Comparison of ENCODE assay signal across 2 cellular contexts in genomic region chr17:49575524-49576120, GRCh38.
TF ChIP-seq lines count a peak whose summit lies in the region.

Gene NXPH3 (plus strand): TSS chr17:49575871. CDS start chr17:49576220, 349 bp downstream.

TF ChIP-seq in WTC11, 78 proteins besides CTCF, POLR2A, EP300 and RAD21 (continued from another document and continues in another):
- TF ChIP-seq ZBTB43 (CRISPR knock-in tag; IDR thresholded peaks at IDR 0.05) (no peak), ZNF317 (CRISPR knock-in tag; IDR thresholded peaks at IDR 0.05; ENCODE audit: borderline replicate concordance, low read depth) (no peak), TEAD4 (CRISPR knock-in tag; IDR thresholded peaks at IDR 0.05) (no peak), ATF1 (CRISPR knock-in tag; IDR thresholded peaks at IDR 0.05) (no peak), AR (CRISPR knock-in tag; IDR thresholded peaks at IDR 0.05) (no peak), ETV6 (CRISPR knock-in tag; IDR thresholded peaks at IDR 0.05) (no peak), NFATC4 (CRISPR knock-in tag; IDR thresholded peaks at IDR 0.05) (no peak), ESRRA (CRISPR knock-in tag; IDR thresholded peaks at IDR 0.05; ENCODE audit: borderline replicate concordance) (no peak), STAT6 (CRISPR knock-in tag; conservative IDR thresholded peaks at IDR 0.05; ENCODE audit: low read depth) (no peak), ZMAT4 (CRISPR knock-in tag; IDR thresholded peaks at IDR 0.05) (no peak), PRRX2 (CRISPR knock-in tag; IDR thresholded peaks at IDR 0.05) (0 out of 2 replicates have a peak, but pooled peaks have one; percentile 26), ZNF423 (CRISPR knock-in tag; IDR thresholded peaks at IDR 0.05) (0 out of 2 replicates have a peak, but pooled peaks have one; percentile 15), ZNF396 (CRISPR knock-in tag; IDR thresholded peaks at IDR 0.05; ENCODE audit: borderline replicate concordance) (no peak), ERG (CRISPR knock-in tag; IDR thresholded peaks at IDR 0.05) (no peak), NFYB (CRISPR knock-in tag; conservative IDR thresholded peaks at IDR 0.05; ENCODE audit: low read depth) (no peak), MYBL2 (CRISPR knock-in tag; IDR thresholded peaks at IDR 0.05) (no peak), TP53 (CRISPR knock-in tag; IDR thresholded peaks at IDR 0.05) (no peak), NR1H2 (CRISPR knock-in tag; IDR thresholded peaks at IDR 0.05) (no peak), ZNF138 (CRISPR knock-in tag; conservative IDR thresholded peaks at IDR 0.05) (no peak)
- TF ChIP-seq, protein P1, sequence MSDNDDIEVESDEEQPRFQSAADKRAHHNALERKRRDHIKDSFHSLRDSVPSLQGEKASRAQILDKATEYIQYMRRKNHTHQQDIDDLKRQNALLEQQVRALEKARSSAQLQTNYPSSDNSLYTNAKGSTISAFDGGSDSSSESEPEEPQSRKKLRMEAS (CRISPR knock-in tag; IDR thresholded peaks at IDR 0.05), result peak; percentile 46; the same call in 1 of the 2 replicates

TF ChIP-seq in HepG2, 621 proteins besides CTCF, POLR2A, EP300 and RAD21 (continued from another document and continues in another):
- TF ChIP-seq ZBTB49 (CRISPR knock-in tag; IDR thresholded peaks at IDR 0.05; ENCODE audit: borderline replicate concordance), result no peak
- TF ChIP-seq, protein P2, sequence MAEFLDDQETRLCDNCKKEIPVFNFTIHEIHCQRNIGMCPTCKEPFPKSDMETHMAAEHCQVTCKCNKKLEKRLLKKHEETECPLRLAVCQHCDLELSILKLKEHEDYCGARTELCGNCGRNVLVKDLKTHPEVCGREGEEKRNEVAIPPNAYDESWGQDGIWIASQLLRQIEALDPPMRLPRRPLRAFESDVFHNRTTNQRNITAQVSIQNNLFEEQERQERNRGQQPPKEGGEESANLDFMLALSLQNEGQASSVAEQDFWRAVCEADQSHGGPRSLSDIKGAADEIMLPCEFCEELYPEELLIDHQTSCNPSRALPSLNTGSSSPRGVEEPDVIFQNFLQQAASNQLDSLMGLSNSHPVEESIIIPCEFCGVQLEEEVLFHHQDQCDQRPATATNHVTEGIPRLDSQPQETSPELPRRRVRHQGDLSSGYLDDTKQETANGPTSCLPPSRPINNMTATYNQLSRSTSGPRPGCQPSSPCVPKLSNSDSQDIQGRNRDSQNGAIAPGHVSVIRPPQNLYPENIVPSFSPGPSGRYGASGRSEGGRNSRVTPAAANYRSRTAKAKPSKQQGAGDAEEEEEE (CRISPR knock-in tag; IDR thresholded peaks at IDR 0.05; ENCODE audit: borderline replicate concordance), result no peak
- no peak for TF ChIP-seq ZNF33B (CRISPR knock-in tag; IDR thresholded peaks at IDR 0.05)
- TF ChIP-seq ZBTB8A (CRISPR knock-in tag; IDR thresholded peaks at IDR 0.05; ENCODE audit: borderline replicate concordance, low read depth), result no peak
- no peak for TF ChIP-seq PAX8 (CRISPR knock-in tag; IDR thresholded peaks at IDR 0.05; ENCODE audit: borderline replicate concordance)
- no peak for TF ChIP-seq MNT (IDR thresholded peaks at IDR 0.05)
- no peak for TF ChIP-seq RBFOX2 (IDR thresholded peaks at IDR 0.05; ENCODE audit: low read depth, low read length)
- no peak for TF ChIP-seq SCMH1 (CRISPR knock-in tag; IDR thresholded peaks at IDR 0.05; ENCODE audit: borderline replicate concordance)
- no peak for TF ChIP-seq ZNF431 (CRISPR knock-in tag; IDR thresholded peaks at IDR 0.05; ENCODE audit: borderline replicate concordance, low read depth)
- TF ChIP-seq, protein P3, sequence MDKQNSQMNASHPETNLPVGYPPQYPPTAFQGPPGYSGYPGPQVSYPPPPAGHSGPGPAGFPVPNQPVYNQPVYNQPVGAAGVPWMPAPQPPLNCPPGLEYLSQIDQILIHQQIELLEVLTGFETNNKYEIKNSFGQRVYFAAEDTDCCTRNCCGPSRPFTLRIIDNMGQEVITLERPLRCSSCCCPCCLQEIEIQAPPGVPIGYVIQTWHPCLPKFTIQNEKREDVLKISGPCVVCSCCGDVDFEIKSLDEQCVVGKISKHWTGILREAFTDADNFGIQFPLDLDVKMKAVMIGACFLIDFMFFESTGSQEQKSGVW (CRISPR knock-in tag; IDR thresholded peaks at IDR 0.05; ENCODE audit: borderline replicate concordance), result no peak
- no peak for TF ChIP-seq HNF4G (IDR thresholded peaks at IDR 0.05; ENCODE audit: borderline replicate concordance, low read depth, low read length)
- peak; percentile 54; the same call in 1 of the 2 replicates for TF ChIP-seq HNF4G (CRISPR knock-in tag; IDR thresholded peaks at IDR 0.05; ENCODE audit: borderline replicate concordance, low read depth)
- 0 out of 2 replicates have a peak, but pooled peaks have one; percentile 41 for TF ChIP-seq ZNF567 (CRISPR knock-in tag; IDR thresholded peaks at IDR 0.05; ENCODE audit: borderline replicate concordance)
- TF ChIP-seq ESRRA (CRISPR knock-in tag; IDR thresholded peaks at IDR 0.05; ENCODE audit: low read depth), result 0 out of 2 replicates have a peak, but pooled peaks have one; percentile 45
- TF ChIP-seq, protein P4, sequence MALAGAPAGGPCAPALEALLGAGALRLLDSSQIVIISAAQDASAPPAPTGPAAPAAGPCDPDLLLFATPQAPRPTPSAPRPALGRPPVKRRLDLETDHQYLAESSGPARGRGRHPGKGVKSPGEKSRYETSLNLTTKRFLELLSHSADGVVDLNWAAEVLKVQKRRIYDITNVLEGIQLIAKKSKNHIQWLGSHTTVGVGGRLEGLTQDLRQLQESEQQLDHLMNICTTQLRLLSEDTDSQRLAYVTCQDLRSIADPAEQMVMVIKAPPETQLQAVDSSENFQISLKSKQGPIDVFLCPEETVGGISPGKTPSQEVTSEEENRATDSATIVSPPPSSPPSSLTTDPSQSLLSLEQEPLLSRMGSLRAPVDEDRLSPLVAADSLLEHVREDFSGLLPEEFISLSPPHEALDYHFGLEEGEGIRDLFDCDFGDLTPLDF (CRISPR knock-in tag; IDR thresholded peaks at IDR 0.05), result no peak
- no peak for TF ChIP-seq ZNF510 (CRISPR knock-in tag; IDR thresholded peaks at IDR 0.05; ENCODE audit: low read depth)
- TF ChIP-seq HOXA3 (CRISPR knock-in tag; IDR thresholded peaks at IDR 0.05), result peak; percentile 29
- TF ChIP-seq SKI (IDR thresholded peaks at IDR 0.05; ENCODE audit: partially characterized antibody), result peak; percentile 66
- no peak for TF ChIP-seq ZMYM2 (CRISPR knock-in tag; IDR thresholded peaks at IDR 0.05)
- TF ChIP-seq, protein P5, sequence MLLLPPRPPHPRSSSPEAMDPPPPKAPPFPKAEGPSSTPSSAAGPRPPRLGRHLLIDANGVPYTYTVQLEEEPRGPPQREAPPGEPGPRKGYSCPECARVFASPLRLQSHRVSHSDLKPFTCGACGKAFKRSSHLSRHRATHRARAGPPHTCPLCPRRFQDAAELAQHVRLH (CRISPR knock-in tag; IDR thresholded peaks at IDR 0.05; ENCODE audit: borderline replicate concordance, low read depth), result no peak
- TF ChIP-seq HES4 (CRISPR knock-in tag; IDR thresholded peaks at IDR 0.05; ENCODE audit: borderline replicate concordance), result no peak
- TF ChIP-seq, protein P6, sequence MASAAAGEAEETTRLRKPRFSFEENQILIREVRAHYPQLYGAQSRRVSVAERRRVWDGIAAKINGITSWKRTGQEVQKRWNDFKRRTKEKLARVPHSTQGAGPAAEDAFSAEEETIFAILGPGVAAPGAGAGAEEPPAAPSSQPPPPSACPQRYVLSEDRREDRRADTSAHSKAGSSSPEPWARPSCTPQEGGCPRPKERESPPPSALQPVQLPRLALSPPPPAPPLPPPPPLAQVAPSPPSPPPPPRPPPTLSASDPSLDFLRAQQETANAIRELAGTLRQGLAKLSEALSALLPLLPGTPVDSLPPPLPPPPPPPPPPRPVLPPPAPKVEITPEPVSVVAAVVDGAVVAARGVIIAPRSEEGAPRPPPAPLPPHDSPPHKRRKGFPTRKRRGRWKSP (CRISPR knock-in tag; IDR thresholded peaks at IDR 0.05), result peak; percentile 95
- TF ChIP-seq ZNF776 (CRISPR knock-in tag; IDR thresholded peaks at IDR 0.05), result peak; percentile 29; the same call in 1 of the 2 replicates
- peak; percentile 31; the same call in 1 of the 2 replicates for TF ChIP-seq GABPB1 (CRISPR knock-in tag; IDR thresholded peaks at IDR 0.05)
- TF ChIP-seq, protein P7, sequence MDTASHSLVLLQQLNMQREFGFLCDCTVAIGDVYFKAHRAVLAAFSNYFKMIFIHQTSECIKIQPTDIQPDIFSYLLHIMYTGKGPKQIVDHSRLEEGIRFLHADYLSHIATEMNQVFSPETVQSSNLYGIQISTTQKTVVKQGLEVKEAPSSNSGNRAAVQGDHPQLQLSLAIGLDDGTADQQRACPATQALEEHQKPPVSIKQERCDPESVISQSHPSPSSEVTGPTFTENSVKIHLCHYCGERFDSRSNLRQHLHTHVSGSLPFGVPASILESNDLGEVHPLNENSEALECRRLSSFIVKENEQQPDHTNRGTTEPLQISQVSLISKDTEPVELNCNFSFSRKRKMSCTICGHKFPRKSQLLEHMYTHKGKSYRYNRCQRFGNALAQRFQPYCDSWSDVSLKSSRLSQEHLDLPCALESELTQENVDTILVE (CRISPR knock-in tag; IDR thresholded peaks at IDR 0.05), result no peak
- TF ChIP-seq ZNF430 (CRISPR knock-in tag; IDR thresholded peaks at IDR 0.05), result no peak; the same call in 1 of the 2 replicates
- TF ChIP-seq KLF13 (CRISPR knock-in tag; IDR thresholded peaks at IDR 0.05), result no peak
- TF ChIP-seq MYC (CRISPR knock-in tag; IDR thresholded peaks at IDR 0.05; ENCODE audit: borderline replicate concordance), result no peak
- TF ChIP-seq DNMT3B (CRISPR knock-in tag; conservative IDR thresholded peaks at IDR 0.05), result no peak
- TF ChIP-seq ZBTB14 (CRISPR knock-in tag; IDR thresholded peaks at IDR 0.05), result peak; percentile 80
- no peak for TF ChIP-seq MIER3 (CRISPR knock-in tag; IDR thresholded peaks at IDR 0.05; ENCODE audit: borderline replicate concordance)
- 0 out of 2 replicates have a peak, but pooled peaks have one; percentile 34 for TF ChIP-seq CCDC6 (CRISPR knock-in tag; IDR thresholded peaks at IDR 0.05)
- TF ChIP-seq, protein P8, sequence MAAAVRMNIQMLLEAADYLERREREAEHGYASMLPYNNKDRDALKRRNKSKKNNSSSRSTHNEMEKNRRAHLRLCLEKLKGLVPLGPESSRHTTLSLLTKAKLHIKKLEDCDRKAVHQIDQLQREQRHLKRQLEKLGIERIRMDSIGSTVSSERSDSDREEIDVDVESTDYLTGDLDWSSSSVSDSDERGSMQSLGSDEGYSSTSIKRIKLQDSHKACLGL (CRISPR knock-in tag; IDR thresholded peaks at IDR 0.05), result 0 out of 2 replicates have a peak, but pooled peaks have one; percentile 30
- TF ChIP-seq MIXL1 (CRISPR knock-in tag; IDR thresholded peaks at IDR 0.05), result no peak
- no peak for TF ChIP-seq GMEB2 (CRISPR knock-in tag; IDR thresholded peaks at IDR 0.05; ENCODE audit: low read depth)
- TF ChIP-seq PHB2 (IDR thresholded peaks at IDR 0.05; ENCODE audit: partially characterized antibody), result no peak
- no peak for TF ChIP-seq DBP (CRISPR knock-in tag; IDR thresholded peaks at IDR 0.05; ENCODE audit: not compliant biosample characterization)
- no peak for TF ChIP-seq FOSL2 (CRISPR knock-in tag; IDR thresholded peaks at IDR 0.05)
- no peak for TF ChIP-seq ZNF264 (CRISPR knock-in tag; IDR thresholded peaks at IDR 0.05)
- TF ChIP-seq, protein P9, sequence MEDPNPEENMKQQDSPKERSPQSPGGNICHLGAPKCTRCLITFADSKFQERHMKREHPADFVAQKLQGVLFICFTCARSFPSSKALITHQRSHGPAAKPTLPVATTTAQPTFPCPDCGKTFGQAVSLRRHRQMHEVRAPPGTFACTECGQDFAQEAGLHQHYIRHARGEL (CRISPR knock-in tag; IDR thresholded peaks at IDR 0.05), result no peak
- TF ChIP-seq ZNF20 (CRISPR knock-in tag; IDR thresholded peaks at IDR 0.05), result no peak
